ENCODE assay signal across 21 cellular contexts in the genomic region with DNA sequence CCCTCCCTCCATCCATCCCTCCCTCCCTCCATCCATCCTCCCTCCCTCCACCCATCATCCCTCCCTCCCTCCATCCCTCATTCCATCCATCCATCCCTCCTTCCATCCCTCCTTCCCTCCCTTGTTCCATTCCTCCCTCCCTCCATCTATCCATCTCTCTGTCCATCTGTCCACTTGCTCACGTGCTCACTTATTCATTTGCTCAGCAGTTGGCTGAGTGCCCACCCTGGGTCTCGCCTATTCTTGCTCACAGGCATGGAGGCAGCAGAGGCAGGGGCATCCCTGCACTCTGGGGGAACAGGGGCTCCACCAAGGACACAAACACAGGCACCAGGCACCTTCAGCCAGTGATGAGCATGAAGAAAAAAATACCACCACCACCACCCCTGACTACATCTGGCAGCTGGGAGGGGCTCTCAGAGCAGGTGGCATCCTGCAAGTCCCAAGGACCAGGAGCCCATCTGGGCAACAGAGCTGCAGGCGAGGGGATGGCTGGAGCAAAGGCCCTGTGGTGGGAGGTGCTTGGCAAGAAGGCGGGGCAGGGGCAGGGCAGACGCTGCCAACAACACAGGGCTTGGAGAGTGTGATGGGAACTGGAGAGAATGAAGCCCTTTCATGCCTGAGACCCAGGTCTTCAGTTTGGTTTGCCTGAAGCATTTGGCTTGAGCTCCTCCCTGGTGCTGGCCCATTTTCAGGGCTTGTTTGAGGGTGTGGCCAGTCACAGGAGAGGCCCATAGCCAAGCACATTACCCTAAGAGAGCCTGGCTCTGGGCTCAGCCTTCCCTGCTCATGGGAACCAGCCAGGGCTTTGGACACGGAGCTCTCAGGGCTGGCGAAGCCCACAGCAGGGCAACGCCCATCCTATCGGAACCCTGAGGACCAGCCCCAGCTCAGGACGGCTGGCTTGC. TPM values are rescaled to one million over a fixed set of nuclear protein-coding genes. Genes with fewer than 3 reads are reported as not detected.
DNase-seq lines count a peak whose midpoint lies in the region; ATAC-seq and TF ChIP-seq lines count a peak whose summit lies in the region.
"Had no signal": no experiment of that assay in that cellular context is flagged by ENCODE, and none has a peak within 500 bp of the region (broad histone marks: within the 10 kb centered on the region; RNA-seq: fewer than 3 reads in every experiment).

No MANE protein-coding gene starts in this region.

- TF ChIP-seq CTCF in LNCaP clone FGC (IDR thresholded peaks at IDR 0.05; ENCODE audit: control insufficient read depth, extremely low read depth, insufficient read depth) (no peak), body of pancreas (IDR thresholded peaks at IDR 0.05) (no peak), nephron progenitor cell (IDR thresholded peaks at IDR 0.05) (no peak)

- intact Hi-C loops in body of pancreas (cut with DNase I) = no loop called here

- H3K4me1 Mint-ChIP-seq in nephron progenitor cell = peaks cover 20% of the 10 kb centered on the region
- H3K4me1 Mint-ChIP-seq: activated T-helper 17 cell treated with anti-CD3 and anti-CD28 coated beads, Interleukin-2, amount 50 U/mL, for 72 hours had no signal

- 15 to 32% methylated on average over 4 to 10 of the region's 10 CpGs for WGBS in body of pancreas, 2 donors

- H3K4me1 ChIP-seq in body of pancreas = peaks cover 15% of the 10 kb centered on the region
- H3K4me1 ChIP-seq: adrenal gland had no signal

- H3K27me3 ChIP-seq in body of pancreas = no peaks in the 10 kb centered on the region
- H3K27me3 ChIP-seq: adrenal gland, ovary had no signal

- peak; percentile 13 for ATAC-seq in body of pancreas
- peak; percentile 64 for ATAC-seq in left lobe of liver
- ATAC-seq in GM21526 (IDR thresholded peaks at IDR 0.05; ENCODE audit: low FRiP score, unreplicated experiment) = no peak
- ATAC-seq: activated CD4-positive, CD25-positive, alpha-beta regulatory T cell treated with anti-CD3 and anti-CD28 coated beads, Interleukin-2, amount 50 U/mL, for 24 hours; activated T-helper 17 cell treated with anti-CD3 and anti-CD28 coated beads, Interleukin-2, amount 50 U/mL, for 72 hours; left lung had no signal

- H3K27ac Mint-ChIP-seq in nephron progenitor cell = no peak overlapping the region
- H3K27ac Mint-ChIP-seq: activated T-helper 17 cell treated with anti-CD3 and anti-CD28 coated beads, Interleukin-2, amount 50 U/mL, for 72 hours; IgD-negative memory B cell had no signal

- no peak overlapping the region for H3K4me3 Mint-ChIP-seq in nephron progenitor cell
- H3K4me3 Mint-ChIP-seq: activated T-helper 17 cell treated with anti-CD3 and anti-CD28 coated beads, Interleukin-2, amount 50 U/mL, for 72 hours had no signal

- no peak overlapping the region for H3K4me3 ChIP-seq in LNCaP clone FGC (ENCODE audit: low read depth, low read length)
- no peak overlapping the region for H3K4me3 ChIP-seq in body of pancreas
- H3K4me3 ChIP-seq: adrenal gland, left lung, ovary, suprapubic skin had no signal

- H3K27ac ChIP-seq in body of pancreas = no peak overlapping the region
- H3K27ac ChIP-seq: adrenal gland, left lung, ovary, suprapubic skin had no signal

- peaks cover 15% of the 10 kb centered on the region for H3K27me3 Mint-ChIP-seq in nephron progenitor cell (ENCODE audit: low read depth, poor library complexity)

- no peaks in the 10 kb centered on the region for H3K9me3 ChIP-seq in body of pancreas
- H3K9me3 ChIP-seq: adrenal gland, left lung, ovary, suprapubic skin had no signal

- H3K36me3 ChIP-seq in body of pancreas (replicated peaks in 1 of 2; ENCODE audit: insufficient read depth in 1 of 2, low read depth in 2 of 2) = no peaks in the 10 kb centered on the region
- H3K36me3 ChIP-seq: adrenal gland, left lung, ovary, suprapubic skin had no signal

- DNase-seq in COLO829 (ENCODE audit: low spot score) (peak; percentile 76), LNCaP clone FGC (ENCODE audit: low read depth) (peak; percentile 34), body of pancreas (peak in 1 of 4 donors; percentile 15), left lobe of liver (ENCODE audit: low spot score) (no peak), nephron progenitor cell (no peak), iPS-NIHi11 (ENCODE audit: low spot score) (no peak)
- no peak for DNase-seq in NK-92 treated with Interleukin-12 subunit alpha and Interleukin-12 subunit beta, amount 100 ng/mL, for 24 hours (lab: John Stamatoyannopoulos, UW)
- DNase-seq: adrenal gland; COR-L47; effector memory CD4-positive, alpha-beta T cell; hypothalamus; NCI-H1092; ovary; stimulated activated CD4-positive, alpha-beta T cell treated with anti-CD3 and anti-CD28 coated beads, Interleukin-4, amount 100 ng/mL, for 24 hours had no signal

- no peak for TF ChIP-seq POLR2A in body of pancreas (IDR thresholded peaks at IDR 0.05)

- H3K9me3 Mint-ChIP-seq in nephron progenitor cell = peaks cover 4% of the 10 kb centered on the region
- H3K9me3 Mint-ChIP-seq: activated T-helper 17 cell treated with anti-CD3 and anti-CD28 coated beads, Interleukin-2, amount 50 U/mL, for 72 hours; IgD-negative memory B cell had no signal

- no peaks in the 10 kb centered on the region for H3K36me3 Mint-ChIP-seq in nephron progenitor cell (ENCODE audit: low read depth)
- H3K36me3 Mint-ChIP-seq: IgD-negative memory B cell had no signal

RNA-seq across cellular contexts. Expression of a gene that starts 40.2 kb away (rescaled TPM):
- total RNA-seq in body of pancreas = 10 to 100 TPM in 1 of 2 donors, 1 to 10 TPM in 1; 7.0 to 10.2 TPM
- 5.5 TPM for total RNA-seq in left lobe of liver

RNA-seq across cellular contexts. Expression of a gene that starts 47.4 kb away (rescaled TPM):
- not detected for total RNA-seq in body of pancreas
- total RNA-seq in left lobe of liver = 0.10 TPM
- total RNA-seq: activated T-helper 17 cell treated with anti-CD3 and anti-CD28 coated beads, Interleukin-2, amount 50 U/mL, for 72 hours; myocyte had no signal

RNA-seq across cellular contexts. Expression of a gene that starts 48.6 kb away (rescaled TPM):
- 10 to 100 TPM; 46.4 to 47.8 TPM for total RNA-seq in body of pancreas
- total RNA-seq in left lobe of liver = 49.5 TPM

Comparison
In these comparisons a context has a peak if more than half of its experiments do, and no peak if none do; other contexts are left out.
1. DNase-seq: peak in COLO829 (single experiment) and LNCaP clone FGC (single experiment); none in left lobe of liver (single experiment), nephron progenitor cell (single experiment), NK-92 treated with Interleukin-12 subunit alpha and Interleukin-12 subunit beta, amount 100 ng/mL, for 24 hours (single experiment) and iPS-NIHi11 (single experiment).